Comparison of ENCODE assay signal across 8 cellular contexts in the genomic region with DNA sequence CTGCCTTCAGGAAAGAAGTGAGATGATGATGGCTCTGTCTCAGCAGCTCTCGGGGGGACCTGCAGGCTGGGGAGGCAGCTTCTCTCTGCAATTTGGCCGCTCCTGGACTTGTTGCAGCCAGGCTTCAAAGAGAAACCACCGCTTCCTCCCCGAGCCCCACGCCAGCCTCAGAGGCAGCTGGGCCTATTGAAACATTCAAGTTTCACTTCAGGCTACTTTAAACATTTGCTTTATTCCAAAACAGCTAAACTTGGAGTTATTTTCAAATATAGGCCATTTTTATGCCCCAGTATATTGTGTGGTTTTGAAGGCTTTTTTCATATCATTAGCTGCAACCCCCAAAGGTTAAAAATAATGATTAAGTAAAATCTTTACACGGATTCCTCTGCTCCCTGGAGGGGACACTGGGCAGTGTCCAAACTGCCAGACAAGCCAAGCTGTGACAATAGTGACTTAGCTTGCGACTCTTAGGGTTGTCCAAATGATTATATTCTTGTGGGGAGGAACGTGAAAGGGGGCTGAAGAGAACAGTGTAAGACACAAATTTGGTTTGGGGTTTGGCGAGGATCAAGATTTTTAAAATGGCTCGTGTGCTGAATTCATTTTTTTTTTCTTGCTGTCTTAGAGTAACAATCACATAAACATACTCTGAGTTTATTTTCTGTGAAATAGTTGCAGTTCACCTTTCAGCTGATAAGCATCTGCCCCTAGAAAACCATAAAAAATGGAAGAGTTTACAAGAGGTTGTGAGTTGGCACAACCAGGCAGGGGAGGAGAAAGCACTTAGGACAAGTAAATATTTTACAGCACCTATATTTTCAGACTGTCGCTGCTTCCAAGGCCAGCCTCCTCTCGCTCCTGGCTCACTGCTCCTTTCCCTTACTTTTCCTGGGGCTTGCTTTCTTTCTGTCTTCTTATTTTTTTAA.
DNase-seq lines count a peak whose midpoint lies in the region; ATAC-seq and TF ChIP-seq lines count a peak whose summit lies in the region.

No MANE protein-coding gene starts in this region.

- TF ChIP-seq CTCF in breast epithelium (IDR thresholded peaks at IDR 0.05) = no peak
- no peak for TF ChIP-seq CTCF in MCF 10A (IDR thresholded peaks at IDR 0.05; ENCODE audit: unreplicated experiment)
- TF ChIP-seq CTCF in PC-3 (conservative IDR thresholded peaks at IDR 0.05; ENCODE audit: low read depth, low read length) = no peak
- peak in 1 of 11 experiments; percentile 18 for TF ChIP-seq CTCF in spleen (IDR thresholded peaks at IDR 0.05 in 8 of 11, conservative IDR thresholded peaks at IDR 0.05 in 3 of 11)

- H3K9me2 ChIP-seq in PC-3 (replicated peaks; ENCODE audit: low read length) = no peaks in the 10 kb centered on the region

- H4K20me1 ChIP-seq in PC-3 (ENCODE audit: low read length) = no peaks in the 10 kb centered on the region

- no peaks in the 10 kb centered on the region for H3K79me2 ChIP-seq in PC-3 (ENCODE audit: low read length)

- H3K27ac Mint-ChIP-seq in MCF 10A (ENCODE audit: low read depth, unreplicated experiment) (no peak overlapping the region), immature natural killer cell (no peak overlapping the region)

- H3K4me1 Mint-ChIP-seq in MCF 10A (ENCODE audit: insufficient read depth, unreplicated experiment) = no peaks in the 10 kb centered on the region
- peaks cover 0 to 2% of the 10 kb centered on the region in 2 donors for H3K4me1 Mint-ChIP-seq in immature natural killer cell

- H3K27me3 Mint-ChIP-seq in MCF 10A (ENCODE audit: insufficient read depth, unreplicated experiment) (no peaks in the 10 kb centered on the region), immature natural killer cell (ENCODE audit: low read depth in 3 of 3) (no peaks in the 10 kb centered on the region)

- POLR2A ChIA-PET in MCF 10A (lab: Yijun Ruan, JAX) (interaction anchor here (0.7 to 1.0 kb wide), 5 partner anchors 9 to 387 kb away, joined by 3 to 5 read pairs (median 3); no protein-coding TSS in a partner anchor), PC-3 (lab: Charles Lee; ENCODE audit: unreplicated experiment) (interaction anchor here (0.6 kb wide), 1 partner anchor 109 kb away, joined by 5 read pairs; no protein-coding TSS in a partner anchor)

- H3K4me1 ChIP-seq in breast epithelium = peaks cover 0 to 10% of the 10 kb centered on the region in 2 donors
- H3K4me1 ChIP-seq in PC-3 (ENCODE audit: insufficient read depth, low read length) = peaks cover 19% of the 10 kb centered on the region
- peaks cover 14% of the 10 kb centered on the region for H3K4me1 ChIP-seq in adipocyte (ENCODE audit: control insufficient read depth, insufficient read depth, low read length)
- peaks cover 11 to 27% (median 24%) of the 10 kb centered on the region in 6 donors for H3K4me1 ChIP-seq in spleen

- CTCF ChIA-PET in MCF 10A (lab: Yijun Ruan, JAX) (interaction anchor here (0.7 to 1.3 kb wide), 2 partner anchors 16 to 79 kb away, joined by 3 read pairs; no protein-coding TSS in a partner anchor), PC-3 (lab: Charles Lee) (no interaction called here)

- H3K36me3 Mint-ChIP-seq in MCF 10A (ENCODE audit: insufficient read depth, unreplicated experiment) = no peaks in the 10 kb centered on the region
- no peaks in the 10 kb centered on the region for H3K36me3 Mint-ChIP-seq in immature natural killer cell

- peak overlapping the region; percentile 89 for H3K4me2 ChIP-seq in PC-3 (ENCODE audit: low read length)

- H3K27me3 ChIP-seq in breast epithelium (no peaks in the 10 kb centered on the region), PC-3 (ENCODE audit: low read length) (no peaks in the 10 kb centered on the region), adipocyte (replicated peaks; ENCODE audit: control insufficient read depth, insufficient read depth, low read length) (no peaks in the 10 kb centered on the region), spleen (replicated peaks in 1 of 7) (no peaks in the 10 kb centered on the region)

- H3K27ac ChIP-seq in breast epithelium = peak overlapping the region; percentile 71 to 81
- peak overlapping the region; percentile 11; the same call in 1 of the 2 replicates for H3K27ac ChIP-seq in PC-3 (ENCODE audit: low read length)
- peak overlapping the region; percentile 14 to 87 (median 82) for H3K27ac ChIP-seq in spleen

- H3K4me3 ChIP-seq in breast epithelium (peak overlapping the region; percentile 15 to 51 (median 29)), PC-3 (ENCODE audit: low read length) (peak overlapping the region; percentile 60), adipocyte (ENCODE audit: low read length) (peak overlapping the region; percentile 70), spleen (peak overlapping the region in 7 of 8 donors; percentile 15 to 57 (median 26))

- intact Hi-C loops in breast epithelium (cut with DNase I; ENCODE audit: low total_unique reads) = no loop called here
- intact Hi-C loops in MCF 10A (cut with micrococcal nuclease) = no loop called here
- intact Hi-C loops in PC-3 (cut with micrococcal nuclease) = loop anchor here (10.0 kb wide), 1 partner anchor 128 kb away; no protein-coding TSS in a partner anchor
- intact Hi-C loops in spleen (cut with DNase I; ENCODE audit: low total_unique reads) = no loop called here

- ATAC-seq in HG02943 (IDR thresholded peaks at IDR 0.05; ENCODE audit: low read depth, unreplicated experiment) = peak; percentile 94
- ATAC-seq in PC-3 = peak; percentile 90
- no peak for ATAC-seq in SK-N-SH treated with all-trans-retinoic acid at 6 μM for 48 hours

- no peaks in the 10 kb centered on the region for H3F3A ChIP-seq in PC-3 (ENCODE audit: low read length, unreplicated experiment)

- no peaks in the 10 kb centered on the region for H3K9me3 Mint-ChIP-seq in MCF 10A (ENCODE audit: unreplicated experiment)
- peaks cover 0 to 1% (median 0%) of the 10 kb centered on the region in 6 donors for H3K9me3 Mint-ChIP-seq in immature natural killer cell

- TF ChIP-seq POLR2A in breast epithelium (IDR thresholded peaks at IDR 0.05) (no peak), spleen (IDR thresholded peaks at IDR 0.05) (no peak)

- 16 to 22% (median 19%) methylated on average over 12 of the region's 12 CpGs for WGBS in spleen, 5 donors

- H3K9ac ChIP-seq in PC-3 (ENCODE audit: low read length) = peak overlapping the region; percentile 23; the same call in 1 of the 2 replicates
- peak overlapping the region; percentile 72 for H3K9ac ChIP-seq in adipocyte (ENCODE audit: low read length)

- BruUV-seq in MCF 10A (replicated peaks; lab: Mats Ljungman, UMichigan) = no TSS peak
- BruUV-seq in PC-3 (replicated peaks; lab: Mats Ljungman, UMichigan) = no TSS peak

- H3K36me3 ChIP-seq in breast epithelium (no peaks in the 10 kb centered on the region), PC-3 (ENCODE audit: low read depth, low read length) (no peaks in the 10 kb centered on the region), adipocyte (ENCODE audit: control insufficient read depth, insufficient read depth, low read length, severe bottlenecking) (no peaks in the 10 kb centered on the region), spleen (no peaks in the 10 kb centered on the region)

- H3K9me3 ChIP-seq in breast epithelium (peaks cover 0 to 4% of the 10 kb centered on the region in 2 donors), PC-3 (ENCODE audit: low read length) (no peaks in the 10 kb centered on the region), adipocyte (ENCODE audit: control insufficient read depth, low read length) (no peaks in the 10 kb centered on the region), spleen (peaks cover 0 to 7% (median 0%) of the 10 kb centered on the region in 8 donors)

- H3K4me3 Mint-ChIP-seq in MCF 10A (ENCODE audit: unreplicated experiment) (no peak overlapping the region), immature natural killer cell (no peak overlapping the region)

- DNase-seq in breast epithelium (ENCODE audit: low spot score in 2 of 2) (peak in 1 of 2 donors; percentile 31), MCF 10A (ENCODE audit: unreplicated experiment) (no peak), PC-3 (peak; percentile 54), adipocyte (ENCODE audit: low read depth) (peak; percentile 73), immature natural killer cell (peak; percentile 56 to 64 (median 60)), spleen (peak; percentile 91)

- peak overlapping the region; percentile 88 for H2AFZ ChIP-seq in PC-3 (ENCODE audit: low read length)

TF ChIP-seq in SK-N-SH treated with all-trans-retinoic acid at 6 μM for 48 hours, 23 proteins besides CTCF, POLR2A, EP300 and RAD21 (continues in another document):
- no peak for TF ChIP-seq ISL1 (CRISPR knock-in tag; IDR thresholded peaks at IDR 0.05)
- TF ChIP-seq ZNF565 (CRISPR knock-in tag; conservative IDR thresholded peaks at IDR 0.05; ENCODE audit: low read depth) = no peak
- no peak for TF ChIP-seq SNAI2 (CRISPR knock-in tag; IDR thresholded peaks at IDR 0.05)
- TF ChIP-seq PPARA (CRISPR knock-in tag; IDR thresholded peaks at IDR 0.05; ENCODE audit: borderline replicate concordance) = no peak
- TF ChIP-seq, protein P1, sequence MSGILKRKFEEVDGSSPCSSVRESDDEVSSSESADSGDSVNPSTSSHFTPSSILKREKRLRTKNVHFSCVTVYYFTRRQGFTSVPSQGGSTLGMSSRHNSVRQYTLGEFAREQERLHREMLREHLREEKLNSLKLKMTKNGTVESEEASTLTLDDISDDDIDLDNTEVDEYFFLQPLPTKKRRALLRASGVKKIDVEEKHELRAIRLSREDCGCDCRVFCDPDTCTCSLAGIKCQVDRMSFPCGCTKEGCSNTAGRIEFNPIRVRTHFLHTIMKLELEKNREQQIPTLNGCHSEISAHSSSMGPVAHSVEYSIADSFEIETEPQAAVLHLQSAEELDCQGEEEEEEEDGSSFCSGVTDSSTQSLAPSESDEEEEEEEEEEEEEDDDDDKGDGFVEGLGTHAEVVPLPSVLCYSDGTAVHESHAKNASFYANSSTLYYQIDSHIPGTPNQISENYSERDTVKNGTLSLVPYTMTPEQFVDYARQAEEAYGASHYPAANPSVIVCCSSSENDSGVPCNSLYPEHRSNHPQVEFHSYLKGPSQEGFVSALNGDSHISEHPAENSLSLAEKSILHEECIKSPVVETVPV (CRISPR knock-in tag; IDR thresholded peaks at IDR 0.05) = no peak
- TF ChIP-seq TOX (CRISPR knock-in tag; IDR thresholded peaks at IDR 0.05; ENCODE audit: borderline replicate concordance) = no peak

Comparison
In these comparisons a context has a peak if more than half of its experiments do, and no peak if none do; other contexts are left out.
1. H3K27ac ChIP-seq: peak in every context shown above with its lines; median percentile 82 in spleen; 76 in breast epithelium; 11 in PC-3.